23 cellular contexts compared by ENCODE assay signal in genomic region chr17:32960815-32961214, GRCh38. TPM values are rescaled to one million over a fixed set of nuclear protein-coding genes. Genes with fewer than 3 reads are reported as not detected.
DNase-seq lines count a peak whose midpoint lies in the region; ATAC-seq, FAIRE-seq and TF ChIP-seq lines count a peak whose summit lies in the region.
"Had no signal": no experiment of that assay in that cellular context is flagged by ENCODE, and none has a peak within 500 bp of the region (broad histone marks: within the 10 kb centered on the region; RNA-seq: fewer than 3 reads in every experiment).

No MANE protein-coding gene starts in this region.

- no CpG with 5 or more reads among the region's 2 CpGs for WGBS in mesendoderm (ENCODE audit: extremely low coverage, insufficient coverage, low lambda C conversion rate)

- no TSS peak for BruUV-seq in endothelial cell of umbilical vein (replicated peaks; lab: Mats Ljungman, UMichigan)

- no peak overlapping the region for H3K23ac ChIP-seq in mesendoderm (ENCODE audit: low read length)

- H3K9me3 ChIP-seq in endothelial cell of umbilical vein (replicated peaks; ENCODE audit: control insufficient read depth, insufficient read depth, low read length): no peaks in the 10 kb centered on the region
- H3K9me3 ChIP-seq in T-helper 17 cell (ENCODE audit: control insufficient read depth, low read length, poor library complexity, severe bottlenecking): no peaks in the 10 kb centered on the region
- H3K9me3 ChIP-seq: BLaER1, heart right ventricle, upper lobe of left lung had no signal

- no peak overlapping the region for H3K4ac ChIP-seq in mesendoderm (ENCODE audit: low read depth, low read length)

- dilution Hi-C loops in endothelial cell of umbilical vein (cut with MboI; ENCODE audit: extremely low pct_ligation_motif_present, low sequenced_read_pairs): no loop called here

- no peak overlapping the region for H2AFZ ChIP-seq in endothelial cell of umbilical vein (ENCODE audit: low read depth, low read length)

- H3K9me1 ChIP-seq in endothelial cell of umbilical vein (replicated peaks; ENCODE audit: control insufficient read depth, extremely low read depth, insufficient read depth, low read length): no peaks in the 10 kb centered on the region

- H2BK15ac ChIP-seq in mesendoderm (replicated peaks; ENCODE audit: low read depth): no peak overlapping the region

- no peaks in the 10 kb centered on the region for H3K4me1 ChIP-seq in endothelial cell of umbilical vein (ENCODE audit: control insufficient read depth, extremely low read depth, insufficient read depth, low read length)
- H3K4me1 ChIP-seq in mesendoderm (ENCODE audit: control insufficient read depth, low read depth, low read length): no peaks in the 10 kb centered on the region
- H3K4me1 ChIP-seq: BLaER1, heart right ventricle, upper lobe of left lung had no signal

- POLR2A ChIA-PET in endothelial cell of umbilical vein (lab: Charles Lee): no interaction called here

- H3K4me3 Mint-ChIP-seq in T-helper 17 cell: no peak overlapping the region
- H3K4me3 Mint-ChIP-seq: natural killer cell; T-helper 1 cell treated with Interleukin-12 subunit alpha and Interleukin-12 subunit beta and Interleukin-4 antibody, amounts not matched to agents 30 μg/mL and 1 μg/mL, for 36 hours had no signal

- H2BK5ac ChIP-seq in mesendoderm (ENCODE audit: low read length): no peak overlapping the region

- H3K9ac ChIP-seq in endothelial cell of umbilical vein (replicated peaks; ENCODE audit: extremely low read depth, insufficient read depth, low read length): no peak overlapping the region
- no peak overlapping the region for H3K9ac ChIP-seq in mesendoderm (ENCODE audit: low read length)
- H3K9ac ChIP-seq: BLaER1 had no signal

- FAIRE-seq in endothelial cell of umbilical vein (lab: Jason Lieb, UNC): no peak
- FAIRE-seq: small intestine had no signal

- H3K27me3 ChIP-seq in endothelial cell of umbilical vein (ENCODE audit: control insufficient read depth in 2 of 2, insufficient read depth in 2 of 2, low read length in 2 of 2): peaks cover 3 to 10% of the 10 kb centered on the region in 2 experiments
- no peaks in the 10 kb centered on the region for H3K27me3 ChIP-seq in mesendoderm (ENCODE audit: insufficient read depth, low read length, poor library complexity)
- H3K27me3 ChIP-seq: BLaER1, upper lobe of left lung had no signal

- H3K27me3 Mint-ChIP-seq in T-helper 17 cell: peaks cover 73% of the 10 kb centered on the region

- H3K79me1 ChIP-seq in mesendoderm (ENCODE audit: low read length): no peaks in the 10 kb centered on the region

- H3K56ac ChIP-seq in mesendoderm (ENCODE audit: low read length): no peak overlapping the region

- H2AK5ac ChIP-seq in mesendoderm (ENCODE audit: low read length): no peak overlapping the region

- H3K4me3 ChIP-seq in endothelial cell of umbilical vein (replicated peaks in 1 of 3; ENCODE audit: insufficient read depth in 1 of 3, low read depth in 1 of 3, low read length in 3 of 3) (no peak overlapping the region), mesendoderm (ENCODE audit: low read length) (no peak overlapping the region)
- H3K4me3 ChIP-seq: BLaER1, heart right ventricle, upper lobe of left lung had no signal

- H3K27ac Mint-ChIP-seq in T-helper 17 cell: no peak overlapping the region
- H3K27ac Mint-ChIP-seq: natural killer cell; T-helper 1 cell treated with Interleukin-12 subunit alpha and Interleukin-12 subunit beta and Interleukin-4 antibody, amounts not matched to agents 30 μg/mL and 1 μg/mL, for 36 hours had no signal

- H3K36me3 ChIP-seq in endothelial cell of umbilical vein (ENCODE audit: control insufficient read depth in 2 of 2, extremely low read depth in 1 of 2, insufficient read depth in 2 of 2, low read length in 2 of 2) (no peaks in the 10 kb centered on the region), mesendoderm (ENCODE audit: control insufficient read depth, insufficient read depth, low read length) (no peaks in the 10 kb centered on the region)
- H3K36me3 ChIP-seq: BLaER1, heart right ventricle, upper lobe of left lung, WERI-Rb-1 had no signal

- TF ChIP-seq CTCF in endothelial cell of umbilical vein (IDR thresholded peaks at IDR 0.05; ENCODE audit: extremely low read depth in 1 of 2, insufficient read depth in 1 of 2, low read depth in 1 of 2, low read length in 2 of 2): no peak

- H3K18ac ChIP-seq in mesendoderm (ENCODE audit: low read length): no peak overlapping the region

- no peak for TF ChIP-seq POLR2A in endothelial cell of umbilical vein (IDR thresholded peaks at IDR 0.05; ENCODE audit: low read depth, low read length)

- H2BK120ac ChIP-seq in mesendoderm (ENCODE audit: low read depth, low read length): no peak overlapping the region

- H4K8ac ChIP-seq in mesendoderm (ENCODE audit: low read depth, low read length): no peak overlapping the region

- CTCF ChIA-PET in endothelial cell of umbilical vein (lab: Charles Lee): interaction anchor here (2.1 kb wide), 1 partner anchor 19 kb away, joined by 6 read pairs; no protein-coding TSS in a partner anchor

- no peaks in the 10 kb centered on the region for H4K20me1 ChIP-seq in endothelial cell of umbilical vein (replicated peaks; ENCODE audit: control insufficient read depth, extremely low read depth, insufficient read depth, low read length)
- H4K20me1 ChIP-seq: BLaER1 had no signal

- H3K4me2 ChIP-seq in endothelial cell of umbilical vein (ENCODE audit: insufficient read depth, low read length) (no peak overlapping the region), mesendoderm (ENCODE audit: low read length) (no peak overlapping the region)
- H3K4me2 ChIP-seq: BLaER1 had no signal

- peaks cover 3% of the 10 kb centered on the region for H3K36me3 Mint-ChIP-seq in T-helper 17 cell (ENCODE audit: low read depth)
- H3K36me3 Mint-ChIP-seq: natural killer cell had no signal

- intact Hi-C loops in endothelial cell of umbilical vein (cut with micrococcal nuclease) (no loop called here), cardiac septum (cut with DNase I) (no loop called here)

- no peak for ATAC-seq in T-helper 17 cell
- ATAC-seq: HCT116, heart right ventricle, natural killer cell had no signal

- no peak overlapping the region for H3K27ac ChIP-seq in endothelial cell of umbilical vein (ENCODE audit: insufficient read depth, low read depth, low read length)
- no peak overlapping the region for H3K27ac ChIP-seq in mesendoderm (ENCODE audit: low read depth, low read length)
- H3K27ac ChIP-seq: BLaER1, heart right ventricle, upper lobe of left lung, WERI-Rb-1 had no signal

- H3K4me1 Mint-ChIP-seq in T-helper 17 cell: no peaks in the 10 kb centered on the region
- H3K4me1 Mint-ChIP-seq: natural killer cell had no signal

- H4K5ac ChIP-seq in mesendoderm (ENCODE audit: low read length): no peak overlapping the region

- peak; percentile 58 for DNase-seq in Daoy (ENCODE audit: low read depth)
- DNase-seq in LHCN-M2 (ENCODE audit: low read depth): peak; percentile 28
- no peak for DNase-seq in endothelial cell of umbilical vein (ENCODE audit: low read depth, low spot score)
- DNase-seq in mesendoderm: peak; percentile 70
- no peak for DNase-seq in NCI-H1417 treated with DMSO at 0.1 percent for 48 hours (lab: John Stamatoyannopoulos, UW)
- no peak for DNase-seq in T-helper 17 cell
- no peak for DNase-seq in cardiac septum (ENCODE audit: low spot score)
- DNase-seq: activated CD4-positive, alpha-beta T cell treated with anti-CD3 and anti-CD28 coated beads, Interleukin-2, amount 50 U/mL, for 4 hours; central memory CD4-positive, alpha-beta T cell; GF-D8; heart right ventricle; natural killer cell; NCI-H1694 treated with DMSO at 0.1 percent for 48 hours; NCI-H524; SHP77; small intestine; stimulated activated CD4-positive, alpha-beta T cell treated with anti-CD3 and anti-CD28 coated beads, Interleukin-2, amount 100 ng/mL, for 48 hours; upper lobe of left lung; WERI-Rb-1 had no signal

- H3K79me2 ChIP-seq in endothelial cell of umbilical vein (ENCODE audit: control insufficient read depth, insufficient read depth, low read length): no peaks in the 10 kb centered on the region
- H3K79me2 ChIP-seq in mesendoderm (ENCODE audit: control insufficient read depth, insufficient read depth, low read length): no peaks in the 10 kb centered on the region

TF ChIP-seq in endothelial cell of umbilical vein, 7 proteins besides CTCF, POLR2A, EP300 and RAD21:
- TF ChIP-seq EZH2 (IDR thresholded peaks at IDR 0.05; ENCODE audit: borderline replicate concordance, low read depth, low read length, severe bottlenecking): no peak
- peak; percentile 25 for TF ChIP-seq FOS (IDR thresholded peaks at IDR 0.05; ENCODE audit: borderline replicate concordance, insufficient read depth, low read length)

RNA-seq across cellular contexts. Expression of gene SPACA3, which starts 30.8 kb away (rescaled TPM):
- not detected in 2 replicates for total RNA-seq in Daoy (2014; rRNA removed; shearing (Covaris generic))
- total RNA-seq in LHCN-M2 (2014; rRNA removed) (0.32 and 1.5 TPM in 2 replicates), endothelial cell of umbilical vein (not detected in 2 replicates), T-helper 17 cell (not detected), cardiac septum (not detected)
- polyA plus RNA-seq in LHCN-M2 (2012): 0.45 TPM
- 0.11 TPM in 1 of 2 replicates, not detected in the other for polyA plus RNA-seq in endothelial cell of umbilical vein
- polyA plus RNA-seq in endothelial cell of umbilical vein (2011; cell fraction: cytosol; rRNA removed): not detected in 2 replicates
- polyA plus RNA-seq in endothelial cell of umbilical vein (2011; cell fraction: nucleus; rRNA removed): not detected in 2 replicates
- not detected in 2 replicates for polyA plus RNA-seq in endothelial cell of umbilical vein (2012)
- polyA minus RNA-seq in endothelial cell of umbilical vein: not detected in 2 replicates
- polyA minus RNA-seq in endothelial cell of umbilical vein (2011; cell fraction: cytosol; rRNA and poly(A)+ RNA removed): not detected
- not detected in 2 replicates for polyA minus RNA-seq in endothelial cell of umbilical vein (2011; cell fraction: nucleus; rRNA and poly(A)+ RNA removed)
- not detected for polyA plus RNA-seq in mesendoderm (2013, experiment 1 of 2)
- not detected for polyA plus RNA-seq in mesendoderm (2013, experiment 2 of 2)
- total RNA-seq: heart right ventricle, MCF 10A, natural killer cell, upper lobe of left lung had no signal
- polyA plus RNA-seq: heart right ventricle had no signal

RNA-seq across cellular contexts. Expression of gene TMEM98, which starts 32.9 kb away (rescaled TPM):
- 57.9 and 67.3 TPM in 2 replicates for total RNA-seq in Daoy (2014; rRNA removed; shearing (Covaris generic))
- total RNA-seq in LHCN-M2 (2014; rRNA removed) (208 and 214 TPM in 2 replicates), endothelial cell of umbilical vein (83.6 and 101 TPM in 2 replicates), T-helper 17 cell (not detected), cardiac septum (12.9 TPM)
- 139 TPM for polyA plus RNA-seq in LHCN-M2 (2012)
- 427 and 456 TPM in 2 replicates for polyA plus RNA-seq in endothelial cell of umbilical vein
- 332 and 366 TPM in 2 replicates for polyA plus RNA-seq in endothelial cell of umbilical vein (2011; cell fraction: cytosol; rRNA removed)
- 220 and 248 TPM in 2 replicates for polyA plus RNA-seq in endothelial cell of umbilical vein (2011; cell fraction: nucleus; rRNA removed)
- 143 and 151 TPM in 2 replicates for polyA plus RNA-seq in endothelial cell of umbilical vein (2012)
- polyA minus RNA-seq in endothelial cell of umbilical vein: 441 and 489 TPM in 2 replicates
- polyA minus RNA-seq in endothelial cell of umbilical vein (2011; cell fraction: cytosol; rRNA and poly(A)+ RNA removed): not detected
- 52.7 and 71.3 TPM in 2 replicates for polyA minus RNA-seq in endothelial cell of umbilical vein (2011; cell fraction: nucleus; rRNA and poly(A)+ RNA removed)
- 38.5 TPM for polyA plus RNA-seq in mesendoderm (2013, experiment 1 of 2)
- 42.2 TPM for polyA plus RNA-seq in mesendoderm (2013, experiment 2 of 2)
- total RNA-seq: natural killer cell had no signal

Comparison
In these comparisons a context has a peak if more than half of its experiments do, and no peak if none do; other contexts are left out.
1. DNase-seq: peak in Daoy (single experiment), LHCN-M2 (single experiment) and mesendoderm (single experiment); none in endothelial cell of umbilical vein (single experiment), NCI-H1417 treated with DMSO at 0.1 percent for 48 hours (single experiment), T-helper 17 cell (0 of 3) and cardiac septum (single experiment).
2. RNA of gene TMEM98, which starts 32.9 kb away (total RNA-seq): 208 to 214 TPM in LHCN-M2, 83.6 to 101 TPM in endothelial cell of umbilical vein, 57.9 to 67.3 TPM in Daoy and 12.9 TPM in cardiac septum (single experiment); not detected in T-helper 17 cell; every median in the first group is over 10 times any median in the second.